ENCODE assay signal across 20 cellular contexts in genomic region chr11:28629235-28629634, GRCh38.
"Had no signal": no experiment of that assay in that cellular context is flagged by ENCODE, and none has a peak within 500 bp of the region (broad histone marks: within the 10 kb centered on the region; RNA-seq: fewer than 3 reads in every experiment).

No MANE protein-coding gene starts in this region.

- H3K4me3 ChIP-seq: colonic mucosa, esophagus muscularis mucosa, gastroesophageal sphincter, heart left ventricle, hepatocyte, left lung, lower lobe of right lung, mucosa of descending colon had no signal

- H3K27ac ChIP-seq: colonic mucosa, esophagus muscularis mucosa, foreskin keratinocyte, gastroesophageal sphincter, heart left ventricle, hepatocyte, left lung, lower lobe of right lung had no signal

- ATAC-seq: foreskin keratinocyte, gastroesophageal sphincter, heart left ventricle, left cardiac atrium, left lung, left ventricle myocardium superior, lower lobe of right lung, mucosa of descending colon had no signal

- H2AFZ ChIP-seq: hepatocyte had no signal

- H3K9me3 ChIP-seq: colonic mucosa, esophagus muscularis mucosa, gastroesophageal sphincter, heart left ventricle, left lung, lower lobe of right lung, mucosa of descending colon had no signal

- H3K27me3 ChIP-seq: colonic mucosa, esophagus muscularis mucosa, foreskin keratinocyte, gastroesophageal sphincter, heart left ventricle, hepatocyte, left lung had no signal

- H3K36me3 ChIP-seq: colonic mucosa, esophagus muscularis mucosa, gastroesophageal sphincter, heart left ventricle, left lung, lower lobe of right lung had no signal

- FAIRE-seq: endothelial cell of umbilical vein, frontal cortex, islet of Langerhans, keratinocyte had no signal

- H3K4me2 ChIP-seq: hepatocyte had no signal

- H3K79me2 ChIP-seq: hepatocyte had no signal

- H3K4me1 ChIP-seq: colonic mucosa, esophagus muscularis mucosa, gastroesophageal sphincter, heart left ventricle, left lung, lower lobe of right lung had no signal

- DNase-seq: colonic mucosa; cortex of kidney; effector CD4-positive, alpha-beta T cell; effector memory CD4-positive, alpha-beta T cell; foreskin keratinocyte; heart left ventricle; hypothalamus; left cardiac atrium; left lung; left ventricle myocardium superior; lower lobe of right lung; mesenchymal stem cell; mucosa of descending colon had no signal
